Comparison of ENCODE assay signal across 8 cellular contexts in genomic region chr19:39212377-39212742, GRCh38. TPM values are rescaled to one million over a fixed set of nuclear protein-coding genes. Genes with fewer than 3 reads are reported as not detected.
DNase-seq lines count a peak whose midpoint lies in the region; ATAC-seq and FAIRE-seq lines count a peak whose summit lies in the region.

No MANE protein-coding gene starts in this region.

- ATAC-seq in left ventricle myocardium superior: peak; percentile 24

- no peak for FAIRE-seq in urothelium cell line (lab: Jason Lieb, UNC)

- intact Hi-C loops in left ventricle myocardium superior (cut with micrococcal nuclease): no loop called here

- DNase-seq in Daoy (ENCODE audit: low read depth) (peak; percentile 49), NCI-H460 (ENCODE audit: extremely low read depth, low read depth) (peak; percentile 17), left ventricle myocardium superior (peak; percentile 46), urothelium cell line (ENCODE audit: low spot score) (no peak), NCI-H187 treated with DMSO at 0.1 percent for 48 hours (lab: John Stamatoyannopoulos, UW) (no peak), dedifferentiated amniotic fluid mesenchymal stem cell (ENCODE audit: extremely low spot score) (no peak)
- peak; percentile 80 for DNase-seq in activated CD8-positive, alpha-beta memory T cell treated with anti-CD3 and anti-CD28 coated beads, Interleukin-2, amount 50 U/mL, for 48 hours
- DNase-seq in stimulated activated CD8-positive, alpha-beta memory T cell treated with anti-CD3 and anti-CD28 coated beads, Interleukin-15, amount 100 ng/mL, for 24 hours (ENCODE audit: low read depth): peak; percentile 10

RNA-seq across cellular contexts. Expression of gene SYCN, which starts 8.3 kb away (rescaled TPM):
- total RNA-seq in Daoy (2014; rRNA removed; shearing (Covaris generic)): not detected in 2 replicates
- not detected in 2 replicates for total RNA-seq in NCI-H460 (2014; rRNA removed; shearing (Covaris generic))
- not detected in 2 replicates for polyA plus RNA-seq in NCI-H460 (2014; cell fraction: nucleus; rRNA removed)
- not detected for total RNA-seq in left ventricle myocardium superior

RNA-seq across cellular contexts. Expression of gene NCCRP1, which starts 15.6 kb away (rescaled TPM):
- total RNA-seq in Daoy (2014; rRNA removed; shearing (Covaris generic)): 0.40 TPM in 1 of 2 replicates, not detected in the other
- 0.05 TPM in 1 of 2 replicates, not detected in the other for total RNA-seq in NCI-H460 (2014; rRNA removed; shearing (Covaris generic))
- 0.18 TPM in 1 of 2 replicates, not detected in the other for polyA plus RNA-seq in NCI-H460 (2014; cell fraction: nucleus; rRNA removed)
- total RNA-seq in left ventricle myocardium superior: not detected

RNA-seq across cellular contexts. Expression of gene IFNL3, which starts 32.4 kb away (rescaled TPM):
- total RNA-seq in Daoy (2014; rRNA removed; shearing (Covaris generic)): not detected in 2 replicates
- total RNA-seq in NCI-H460 (2014; rRNA removed; shearing (Covaris generic)): not detected in 2 replicates
- not detected in 2 replicates for polyA plus RNA-seq in NCI-H460 (2014; cell fraction: nucleus; rRNA removed)
- total RNA-seq in left ventricle myocardium superior: not detected

RNA-seq across cellular contexts. Expression of gene IFNL4, which starts 36.3 kb away (rescaled TPM):
- total RNA-seq in Daoy (2014; rRNA removed; shearing (Covaris generic)): not detected in 2 replicates
- total RNA-seq in NCI-H460 (2014; rRNA removed; shearing (Covaris generic)): not detected in 2 replicates
- not detected in 2 replicates for polyA plus RNA-seq in NCI-H460 (2014; cell fraction: nucleus; rRNA removed)
- total RNA-seq in left ventricle myocardium superior: not detected

RNA-seq across cellular contexts. Expression of gene IFNL2, which starts 55.8 kb away (rescaled TPM):
- not detected in 2 replicates for total RNA-seq in Daoy (2014; rRNA removed; shearing (Covaris generic))
- total RNA-seq in NCI-H460 (2014; rRNA removed; shearing (Covaris generic)): not detected in 2 replicates
- polyA plus RNA-seq in NCI-H460 (2014; cell fraction: nucleus; rRNA removed): not detected in 2 replicates
- total RNA-seq in left ventricle myocardium superior: not detected

Comparison
In these comparisons a context has a peak if more than half of its experiments do, and no peak if none do; other contexts are left out.
1. DNase-seq: peak in Daoy (single experiment), NCI-H460 (single experiment), activated CD8-positive, alpha-beta memory T cell treated with anti-CD3 and anti-CD28 coated beads, Interleukin-2, amount 50 U/mL, for 48 hours (single experiment), left ventricle myocardium superior (single experiment) and stimulated activated CD8-positive, alpha-beta memory T cell treated with anti-CD3 and anti-CD28 coated beads, Interleukin-15, amount 100 ng/mL, for 24 hours (single experiment); none in urothelium cell line (single experiment), NCI-H187 treated with DMSO at 0.1 percent for 48 hours (single experiment) and dedifferentiated amniotic fluid mesenchymal stem cell (single experiment).